ENCODE assay signal across 1 cellular context in genomic region chr1:197178998-197179397, GRCh38.
TF ChIP-seq lines count a peak whose summit lies in the region.

No MANE protein-coding gene starts in this region.

TF ChIP-seq in K562, 482 proteins besides CTCF, POLR2A, EP300 and RAD21:
- TF ChIP-seq SOX6 (IDR thresholded peaks at IDR 0.05), result peak; percentile 19; the same call in 1 of the 2 replicates
- peak in 1 of 2 experiments; percentile 38; a peak in 1 of 4 replicates for TF ChIP-seq FOXK2 (conservative IDR thresholded peaks at IDR 0.05 in 1 of 2, IDR thresholded peaks at IDR 0.05 in 1 of 2; ENCODE audit: low read depth in 2 of 2)
- 0 out of 2 replicates have a peak, but pooled peaks have one; percentile 15 for TF ChIP-seq EP400 (IDR thresholded peaks at IDR 0.05)
- peak; percentile 57 for TF ChIP-seq ARID1B (IDR thresholded peaks at IDR 0.05)
- peak; percentile 68; the same call in 1 of the 2 replicates for TF ChIP-seq PKNOX1 (IDR thresholded peaks at IDR 0.05)
- TF ChIP-seq SMARCA4 (IDR thresholded peaks at IDR 0.05), result 0 out of 2 replicates have a peak, but pooled peaks have one; percentile 33
- TF ChIP-seq ID3 (CRISPR knock-in tag; IDR thresholded peaks at IDR 0.05), result no peak
- TF ChIP-seq ID3 (tag; IDR thresholded peaks at IDR 0.05), result no peak
- TF ChIP-seq SNRNP70 (optimal IDR thresholded peaks at IDR 0.05; ENCODE audit: low read depth, low read length), result no peak
- TF ChIP-seq NFE2 (IDR thresholded peaks at IDR 0.05; ENCODE audit: low read depth), result peak; percentile 87
- peak; percentile 30; the same call in 1 of the 2 replicates for TF ChIP-seq NCOR1 (IDR thresholded peaks at IDR 0.05)
- no peak for TF ChIP-seq ZKSCAN1 (IDR thresholded peaks at IDR 0.05; ENCODE audit: low read depth, low read length)
- no peak for TF ChIP-seq MEF2D (tag; conservative IDR thresholded peaks at IDR 0.05; ENCODE audit: low read depth)
- peak; percentile 82; the same call in 1 of the 2 replicates for TF ChIP-seq ARID3A (IDR thresholded peaks at IDR 0.05; ENCODE audit: borderline replicate concordance, low read depth, low read length)
- peak; percentile 55 for TF ChIP-seq DPF2 (IDR thresholded peaks at IDR 0.05)
- peak; percentile 70; the same call in 1 of the 2 replicates for TF ChIP-seq ZNF592 (IDR thresholded peaks at IDR 0.05)
- TF ChIP-seq CLOCK (CRISPR knock-in tag; IDR thresholded peaks at IDR 0.05; ENCODE audit: borderline replicate concordance), result no peak
- TF ChIP-seq NFE2L1 (tag; IDR thresholded peaks at IDR 0.05; ENCODE audit: borderline replicate concordance, low read depth), result peak; percentile 45; the same call in 1 of the 2 replicates
- TF ChIP-seq ZNF316 (IDR thresholded peaks at IDR 0.05), result peak; percentile 95
- TF ChIP-seq TCF3 (CRISPR knock-in tag; IDR thresholded peaks at IDR 0.05), result peak; percentile 36; the same call in 1 of the 2 replicates
- TF ChIP-seq PTRF (tag; IDR thresholded peaks at IDR 0.05), result no peak
- TF ChIP-seq PBX2 (CRISPR knock-in tag; IDR thresholded peaks at IDR 0.05; ENCODE audit: low read depth), result no peak
- TF ChIP-seq PBX2 (tag; conservative IDR thresholded peaks at IDR 0.05; ENCODE audit: low read depth), result peak; percentile 69
- TF ChIP-seq ZEB2 (IDR thresholded peaks at IDR 0.05), result 0 out of 2 replicates have a peak, but pooled peaks have one; percentile 14
- no peak for TF ChIP-seq GTF2B (IDR thresholded peaks at IDR 0.05; ENCODE audit: extremely low read depth, insufficient read length)
- TF ChIP-seq C11orf30 (IDR thresholded peaks at IDR 0.05; ENCODE audit: low read depth), result peak; percentile 93
- peak; percentile 31; the same call in 1 of the 2 replicates for TF ChIP-seq BACH1 (tag; IDR thresholded peaks at IDR 0.05)
- TF ChIP-seq MAFK (IDR thresholded peaks at IDR 0.05; ENCODE audit: low read length), result peak; percentile 83
- peak; percentile 93 for TF ChIP-seq MAFG (tag; conservative IDR thresholded peaks at IDR 0.05)
- TF ChIP-seq MAFF (IDR thresholded peaks at IDR 0.05; ENCODE audit: low read length), result peak; percentile 86
- peak; percentile 70 for TF ChIP-seq MEIS2 (IDR thresholded peaks at IDR 0.05; ENCODE audit: partially characterized antibody)
